9 cellular contexts compared by ENCODE assay signal in the genomic region with DNA sequence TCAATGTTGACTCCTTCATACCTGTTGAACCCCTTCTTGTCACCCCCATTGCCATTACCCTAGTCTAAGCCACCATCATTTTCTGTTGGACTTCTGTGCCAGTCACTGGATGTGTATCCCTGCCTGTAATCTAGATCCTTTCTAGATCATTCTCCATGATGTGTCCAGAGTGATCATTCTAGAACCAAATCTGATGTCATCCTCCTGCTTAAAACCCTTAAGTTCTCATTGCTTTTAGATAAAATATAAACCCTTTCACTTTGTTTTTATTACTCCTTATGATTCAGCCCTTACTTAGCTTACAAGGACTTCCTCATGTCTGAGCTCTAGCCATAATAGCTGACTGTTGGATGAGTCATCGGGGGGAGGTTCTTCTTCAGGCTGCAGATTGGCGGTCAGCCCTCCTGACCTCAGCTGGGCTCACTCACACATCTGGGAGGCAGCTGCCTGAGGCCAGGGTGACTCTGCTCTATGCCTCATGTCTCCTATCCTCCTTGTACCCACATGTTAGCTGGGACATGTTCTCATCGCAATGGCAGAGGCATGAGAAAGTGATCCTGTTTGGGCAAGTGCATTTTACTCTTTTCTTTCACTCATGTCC.
DNase-seq lines count a peak whose midpoint lies in the region; ATAC-seq, FAIRE-seq and TF ChIP-seq lines count a peak whose summit lies in the region.
"Had no signal": no experiment of that assay in that cellular context is flagged by ENCODE, and none has a peak within 500 bp of the region (broad histone marks: within the 10 kb centered on the region; RNA-seq: fewer than 3 reads in every experiment).

No MANE protein-coding gene starts in this region.

- 0% methylated on average over 3 of the region's 3 CpGs for WGBS in K562 (ENCODE audit: insufficient coverage, low coverage, missing lambda C conversion rate)

- no peak for TF ChIP-seq RAD21 in K562 (CRISPR knock-in tag; conservative IDR thresholded peaks at IDR 0.05 in 1 of 2, IDR thresholded peaks at IDR 0.05 in 1 of 2)

- intact Hi-C loops in K562 (cut with micrococcal nuclease), result no loop called here

- H3K4me3 ChIP-seq in BJ (ENCODE audit: low read depth, low read length), result no peak overlapping the region
- H3K4me3 ChIP-seq in K562, result no peak overlapping the region
- H3K4me3 ChIP-seq: cardiac muscle cell had no signal

- peak; percentile 90 for ATAC-seq in K562
- ATAC-seq in WTC11, result no peak
- ATAC-seq in GM21360 (IDR thresholded peaks at IDR 0.05; ENCODE audit: unreplicated experiment), result no peak
- no peak for ATAC-seq in GM21737 (IDR thresholded peaks at IDR 0.05; ENCODE audit: unreplicated experiment)

- CTCF ChIA-PET in BJ (lab: Yijun Ruan, JAX), result interaction anchor here (0.8 to 2.5 kb wide), 3 partner anchors 14 to 30 kb away, joined by 3 to 12 read pairs (median 10); no protein-coding TSS in a partner anchor
- CTCF ChIA-PET in K562 (lab: Yijun Ruan, JAX; ENCODE audit: low intra/inter-chr PET ratio), result no interaction called here
- CTCF ChIA-PET in WTC11 (lab: Charles Lee), result interaction anchor here (1.1 to 1.6 kb wide), 2 partner anchors 16 to 29 kb away, joined by 4 read pairs; no protein-coding TSS in a partner anchor

- H3K79me2 ChIP-seq in K562 (ENCODE audit: control insufficient read depth, insufficient read depth, low read length), result no peaks in the 10 kb centered on the region

- H3K4me1 ChIP-seq in K562 (replicated peaks in 1 of 2; ENCODE audit: control insufficient read depth in 2 of 2, insufficient read depth in 2 of 2, low read length in 2 of 2), result peaks cover 0 to 2% of the 10 kb centered on the region in 2 experiments; a peak in 1 of 5 replicates

- no peak overlapping the region; the same call in 1 of the 2 replicates for H2AFZ ChIP-seq in K562 (ENCODE audit: low read depth, low read length)

- no peaks in the 10 kb centered on the region for H3K9me3 Mint-ChIP-seq in WTC11

- H3K36me3 ChIP-seq in BJ (ENCODE audit: control insufficient read depth, insufficient read depth, low read length) (no peaks in the 10 kb centered on the region), K562 (ENCODE audit: control insufficient read depth, insufficient read depth, low read length) (no peaks in the 10 kb centered on the region)
- H3K36me3 ChIP-seq: cardiac muscle cell had no signal

- DNase-seq in BJ (ENCODE audit: low read depth) (peak; percentile 99), Kasumi-1 (lab: John Stamatoyannopoulos, UW) (peak; percentile 92 to 93), K562 (ENCODE audit: extremely low read depth in 1 of 4, low spot score in 3 of 4) (peak; percentile 39 to 63 (median 45)), kidney glomerular epithelial cell (lab: John Stamatoyannopoulos, UW) (peak; percentile 95), urothelium cell line (ENCODE audit: low spot score) (peak; percentile 74), WTC11 (ENCODE audit: low spot score) (no peak)

- no peaks in the 10 kb centered on the region for H3K36me3 Mint-ChIP-seq in WTC11

- H3K27ac ChIP-seq in K562 (ENCODE audit: extremely low read depth, low read depth, low read length), result no peak overlapping the region
- H3K27ac ChIP-seq: cardiac muscle cell had no signal

- no peak overlapping the region for H3K4me2 ChIP-seq in K562 (ENCODE audit: insufficient read depth, low read length)

- TF ChIP-seq EP300 in K562 (IDR thresholded peaks at IDR 0.05; ENCODE audit: low read length), result no peak

- H3K27me3 ChIP-seq in BJ (ENCODE audit: control insufficient read depth, insufficient read depth, low read length), result no peaks in the 10 kb centered on the region
- H3K27me3 ChIP-seq in K562 (ENCODE audit: control insufficient read depth in 2 of 2, insufficient read depth in 2 of 2, low read length in 2 of 2), result 0 out of 5 replicates have a peak, but pooled peaks cover 0 to 5% of the 10 kb centered on the region in 2 experiments
- H3K27me3 ChIP-seq: cardiac muscle cell had no signal

- H3K27ac Mint-ChIP-seq in WTC11, result no peak overlapping the region

- TF ChIP-seq CTCF in BJ (IDR thresholded peaks at IDR 0.05; ENCODE audit: insufficient read depth, low read depth, low read length) (no peak), K562 (IDR thresholded peaks at IDR 0.05 in 2 of 3, conservative IDR thresholded peaks at IDR 0.05 in 1 of 3; ENCODE audit: insufficient read depth in 2 of 3, low read depth in 1 of 3, low read length in 3 of 3) (no peak), WTC11 (IDR thresholded peaks at IDR 0.05) (no peak)

- peak; percentile 82 for FAIRE-seq in K562 (lab: Jason Lieb, UNC)
- peak; percentile 66 for FAIRE-seq in urothelium cell line (lab: Jason Lieb, UNC)

- TF ChIP-seq POLR2A in K562 (conservative IDR thresholded peaks at IDR 0.05), result no peak

- H4K20me1 ChIP-seq in K562 (replicated peaks; ENCODE audit: control insufficient read depth, insufficient read depth, low read length), result no peaks in the 10 kb centered on the region

- H3K4me3 Mint-ChIP-seq in WTC11, result no peak overlapping the region

- no peaks in the 10 kb centered on the region for H3K9me1 ChIP-seq in K562 (ENCODE audit: control insufficient read depth, insufficient read depth, low read length)

- in situ Hi-C loops in K562 (cut with MboI), result no loop called here

- no peaks in the 10 kb centered on the region for H3K9me3 ChIP-seq in K562 (replicated peaks; ENCODE audit: control insufficient read depth, insufficient read depth, low read depth, low read length)

- H3K27me3 Mint-ChIP-seq in WTC11 (ENCODE audit: low read depth), result no peaks in the 10 kb centered on the region

- no peak overlapping the region for H3K9ac ChIP-seq in K562 (ENCODE audit: insufficient read depth in 1 of 2, low read depth in 2 of 2, low read length in 2 of 2)

- POLR2A ChIA-PET in BJ (lab: Charles Lee) (no interaction called here), K562 (lab: Yijun Ruan, JAX) (no interaction called here), WTC11 (lab: Charles Lee) (no interaction called here)

- H3K4me1 Mint-ChIP-seq in WTC11, result peaks cover 20% of the 10 kb centered on the region

- BruUV-seq in K562 (replicated peaks; lab: Mats Ljungman, UMichigan), result no TSS peak

TF ChIP-seq in K562, 482 proteins besides CTCF, POLR2A, EP300 and RAD21 (continues in another document):
- TF ChIP-seq DPF2 (IDR thresholded peaks at IDR 0.05) (0 out of 2 replicates have a peak, but pooled peaks have one; percentile 32), HDAC1 (IDR thresholded peaks at IDR 0.05) (no peak), ZNF316 (IDR thresholded peaks at IDR 0.05) (peak; percentile 78), ZNF24 (IDR thresholded peaks at IDR 0.05) (no peak), ELF1 (tag; IDR thresholded peaks at IDR 0.05) (peak; percentile 35; the same call in 1 of the 2 replicates), SAFB2 (IDR thresholded peaks at IDR 0.05; ENCODE audit: borderline replicate concordance, low read depth, low read length, severe bottlenecking) (no peak), NFE2 (IDR thresholded peaks at IDR 0.05; ENCODE audit: low read depth) (peak; percentile 34), NCOA2 (IDR thresholded peaks at IDR 0.05; ENCODE audit: partially characterized antibody in 2 of 2) (no peak), JUNB (CRISPR knock-in tag; conservative IDR thresholded peaks at IDR 0.05) (peak; percentile 84), BHLHE40 (IDR thresholded peaks at IDR 0.05; ENCODE audit: low read length) (no peak), ZNF217 (CRISPR knock-in tag; IDR thresholded peaks at IDR 0.05) (no peak), ZNF699 (CRISPR knock-in tag; IDR thresholded peaks at IDR 0.05; ENCODE audit: insufficient replicate concordance) (no peak), ZNF174 (CRISPR knock-in tag; IDR thresholded peaks at IDR 0.05) (no peak), C11orf30 (IDR thresholded peaks at IDR 0.05; ENCODE audit: low read depth) (0 out of 2 replicates have a peak, but pooled peaks have one; percentile 18)
- TF ChIP-seq, protein P1, sequence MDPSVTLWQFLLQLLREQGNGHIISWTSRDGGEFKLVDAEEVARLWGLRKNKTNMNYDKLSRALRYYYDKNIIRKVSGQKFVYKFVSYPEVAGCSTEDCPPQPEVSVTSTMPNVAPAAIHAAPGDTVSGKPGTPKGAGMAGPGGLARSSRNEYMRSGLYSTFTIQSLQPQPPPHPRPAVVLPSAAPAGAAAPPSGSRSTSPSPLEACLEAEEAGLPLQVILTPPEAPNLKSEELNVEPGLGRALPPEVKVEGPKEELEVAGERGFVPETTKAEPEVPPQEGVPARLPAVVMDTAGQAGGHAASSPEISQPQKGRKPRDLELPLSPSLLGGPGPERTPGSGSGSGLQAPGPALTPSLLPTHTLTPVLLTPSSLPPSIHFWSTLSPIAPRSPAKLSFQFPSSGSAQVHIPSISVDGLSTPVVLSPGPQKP (CRISPR knock-in tag; IDR thresholded peaks at IDR 0.05), result no peak

TF ChIP-seq in WTC11, 78 proteins besides CTCF, POLR2A, EP300 and RAD21 (continues in another document):
- TF ChIP-seq IRF2 (CRISPR knock-in tag; IDR thresholded peaks at IDR 0.05; ENCODE audit: borderline replicate concordance, low read depth), result no peak
- TF ChIP-seq, protein P2, sequence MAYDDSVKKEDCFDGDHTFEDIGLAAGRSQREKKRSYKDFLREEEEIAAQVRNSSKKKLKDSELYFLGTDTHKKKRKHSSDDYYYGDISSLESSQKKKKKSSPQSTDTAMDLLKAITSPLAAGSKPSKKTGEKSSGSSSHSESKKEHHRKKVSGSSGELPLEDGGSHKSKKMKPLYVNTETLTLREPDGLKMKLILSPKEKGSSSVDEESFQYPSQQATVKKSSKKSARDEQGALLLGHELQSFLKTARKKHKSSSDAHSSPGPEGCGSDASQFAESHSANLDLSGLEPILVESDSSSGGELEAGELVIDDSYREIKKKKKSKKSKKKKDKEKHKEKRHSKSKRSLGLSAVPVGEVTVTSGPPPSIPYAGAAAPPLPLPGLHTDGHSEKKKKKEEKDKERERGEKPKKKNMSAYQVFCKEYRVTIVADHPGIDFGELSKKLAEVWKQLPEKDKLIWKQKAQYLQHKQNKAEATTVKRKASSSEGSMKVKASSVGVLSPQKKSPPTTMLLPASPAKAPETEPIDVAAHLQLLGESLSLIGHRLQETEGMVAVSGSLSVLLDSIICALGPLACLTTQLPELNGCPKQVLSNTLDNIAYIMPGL (CRISPR knock-in tag; IDR thresholded peaks at IDR 0.05), result no peak
- no peak for TF ChIP-seq NFATC4 (CRISPR knock-in tag; IDR thresholded peaks at IDR 0.05)
- TF ChIP-seq, protein P3, sequence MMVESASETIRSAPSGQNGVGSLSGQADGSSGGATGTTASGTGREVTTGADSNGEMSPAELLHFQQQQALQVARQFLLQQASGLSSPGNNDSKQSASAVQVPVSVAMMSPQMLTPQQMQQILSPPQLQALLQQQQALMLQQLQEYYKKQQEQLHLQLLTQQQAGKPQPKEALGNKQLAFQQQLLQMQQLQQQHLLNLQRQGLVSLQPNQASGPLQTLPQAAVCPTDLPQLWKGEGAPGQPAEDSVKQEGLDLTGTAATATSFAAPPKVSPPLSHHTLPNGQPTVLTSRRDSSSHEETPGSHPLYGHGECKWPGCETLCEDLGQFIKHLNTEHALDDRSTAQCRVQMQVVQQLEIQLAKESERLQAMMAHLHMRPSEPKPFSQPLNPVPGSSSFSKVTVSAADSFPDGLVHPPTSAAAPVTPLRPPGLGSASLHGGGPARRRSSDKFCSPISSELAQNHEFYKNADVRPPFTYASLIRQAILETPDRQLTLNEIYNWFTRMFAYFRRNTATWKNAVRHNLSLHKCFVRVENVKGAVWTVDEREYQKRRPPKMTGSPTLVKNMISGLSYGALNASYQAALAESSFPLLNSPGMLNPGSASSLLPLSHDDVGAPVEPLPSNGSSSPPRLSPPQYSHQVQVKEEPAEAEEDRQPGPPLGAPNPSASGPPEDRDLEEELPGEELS (CRISPR knock-in tag; IDR thresholded peaks at IDR 0.05), result no peak
